1 cellular context compared by ENCODE assay signal in genomic region chr11:118238947-118239346, GRCh38.
TF ChIP-seq lines count a peak whose summit lies in the region.

No MANE protein-coding gene starts in this region.

TF ChIP-seq in WTC11, 78 proteins besides CTCF, POLR2A, EP300 and RAD21 (continued from another document):
- TF ChIP-seq MAX (CRISPR knock-in tag; IDR thresholded peaks at IDR 0.05) (no peak), IRF1 (CRISPR knock-in tag; IDR thresholded peaks at IDR 0.05) (no peak), SMAD4 (CRISPR knock-in tag; IDR thresholded peaks at IDR 0.05) (no peak), ZBTB21 (CRISPR knock-in tag; IDR thresholded peaks at IDR 0.05; ENCODE audit: borderline replicate concordance) (no peak), TP53 (CRISPR knock-in tag; IDR thresholded peaks at IDR 0.05) (no peak)
